ENCODE assay signal across 11 cellular contexts in genomic region chr3:14435175-14436011, GRCh38. TPM values are rescaled to one million over a fixed set of nuclear protein-coding genes. Genes with fewer than 3 reads are reported as not detected.
DNase-seq lines count a peak whose midpoint lies in the region; ATAC-seq, FAIRE-seq and TF ChIP-seq lines count a peak whose summit lies in the region.
"Had no signal": no experiment of that assay in that cellular context is flagged by ENCODE, and none has a peak within 500 bp of the region (broad histone marks: within the 10 kb centered on the region; RNA-seq: fewer than 3 reads in every experiment).

No MANE protein-coding gene starts in this region.

- H3K4me3 Mint-ChIP-seq in naive B cell (peak overlapping the region in 1 of 8 donors; percentile 44), chondrocyte (ENCODE audit: unreplicated experiment) (no peak overlapping the region)
- H3K4me3 Mint-ChIP-seq: brain had no signal

- TF ChIP-seq RAD21 in A549 (conservative IDR thresholded peaks at IDR 0.05 in 1 of 2, IDR thresholded peaks at IDR 0.05 in 1 of 2) = no peak

- H3K9me3 Mint-ChIP-seq in naive B cell (no peaks in the 10 kb centered on the region), chondrocyte (ENCODE audit: low read depth) (no peaks in the 10 kb centered on the region)
- H3K9me3 Mint-ChIP-seq: brain had no signal

- dilution Hi-C loops in mammary epithelial cell (cut with HindIII; ENCODE audit: low sequenced_read_pairs) = no loop called here

- no TSS peak for BruUV-seq in mammary epithelial cell (replicated peaks; lab: Mats Ljungman, UMichigan)

- H3K27ac Mint-ChIP-seq in naive B cell = peak overlapping the region in 4 of 6 donors; percentile 49 to 99 (median 98)
- no peak overlapping the region for H3K27ac Mint-ChIP-seq in chondrocyte (ENCODE audit: unreplicated experiment)

- WGBS in A549 (ENCODE audit: missing lambda C conversion rate) = 77% methylated on average over 18 of the region's 18 CpGs
- WGBS in mammary epithelial cell (ENCODE audit: low coverage, missing lambda C conversion rate) = 34% methylated on average over 16 of the region's 18 CpGs

- no peak overlapping the region for H2AFZ ChIP-seq in mammary epithelial cell (ENCODE audit: low read depth, low read length)

- ATAC-seq in A549 (no peak), naive B cell (ENCODE audit: low read depth in 2 of 2) (no peak), left colon (no peak), GM19328 (IDR thresholded peaks at IDR 0.05; ENCODE audit: unreplicated experiment) (no peak), HG03439 (IDR thresholded peaks at IDR 0.05; ENCODE audit: unreplicated experiment) (no peak)

- H3K4me3 ChIP-seq in A549 (no peak overlapping the region), mammary epithelial cell (replicated peaks in 1 of 3; ENCODE audit: insufficient read depth in 1 of 3, low read depth in 2 of 3, low read length in 3 of 3) (no peak overlapping the region)
- H3K4me3 ChIP-seq: vagina had no signal

- TF ChIP-seq POLR2A in A549 (IDR thresholded peaks at IDR 0.05; ENCODE audit: low read length) = no peak

- POLR2A ChIA-PET in A549 (lab: Yijun Ruan, JAX) = no interaction called here

- no peaks in the 10 kb centered on the region for H3K36me3 ChIP-seq in mammary epithelial cell (ENCODE audit: insufficient read depth, low read length)
- H3K36me3 ChIP-seq: vagina had no signal

- H3K36me3 Mint-ChIP-seq in naive B cell (no peaks in the 10 kb centered on the region), chondrocyte (ENCODE audit: low read depth) (peaks cover 2% of the 10 kb centered on the region)
- H3K36me3 Mint-ChIP-seq: brain had no signal

- no peak overlapping the region for H3K9ac ChIP-seq in mammary epithelial cell (ENCODE audit: insufficient read depth, low read length)

- H3K27me3 Mint-ChIP-seq in naive B cell (no peaks in the 10 kb centered on the region), chondrocyte (ENCODE audit: low read depth) (no peaks in the 10 kb centered on the region)
- H3K27me3 Mint-ChIP-seq: brain had no signal

- H4K20me1 ChIP-seq in mammary epithelial cell (ENCODE audit: insufficient read depth, low read length) = no peaks in the 10 kb centered on the region

- peaks cover 49% of the 10 kb centered on the region for H3K79me2 ChIP-seq in mammary epithelial cell (ENCODE audit: insufficient read depth, low read length)

- H3K27me3 ChIP-seq in mammary epithelial cell (ENCODE audit: insufficient read depth, low read length) = no peaks in the 10 kb centered on the region
- H3K27me3 ChIP-seq: vagina had no signal

- DNase-seq in A549 (ENCODE audit: low read depth in 1 of 2, low spot score in 1 of 2) = no peak
- peak; percentile 24 for DNase-seq in GM04504 (ENCODE audit: low read depth)
- no peak for DNase-seq in mammary epithelial cell
- DNase-seq in naive B cell = no peak
- DNase-seq in chondrocyte (ENCODE audit: low spot score) = no peak
- DNase-seq in left colon = no peak
- DNase-seq: DMS79 had no signal

- H3K27ac ChIP-seq in A549 = peak overlapping the region in 1 of 2 experiments; percentile 69; a peak in 3 of 6 replicates
- H3K27ac ChIP-seq in mammary epithelial cell (ENCODE audit: insufficient read depth, low read depth, low read length) = no peak overlapping the region
- H3K27ac ChIP-seq: vagina had no signal

- H3K4me2 ChIP-seq in A549 (peak overlapping the region; percentile 46; the same call in 1 of the 3 replicates), mammary epithelial cell (ENCODE audit: insufficient read depth, low read depth, low read length) (peak overlapping the region; percentile 20)

- H3K4me1 Mint-ChIP-seq in naive B cell = peaks cover 58 to 89% (median 75%) of the 10 kb centered on the region in 3 donors
- peaks cover 57% of the 10 kb centered on the region for H3K4me1 Mint-ChIP-seq in chondrocyte (ENCODE audit: low read depth)

- no peak for TF ChIP-seq EP300 in A549 (IDR thresholded peaks at IDR 0.05)

- FAIRE-seq in A549 (lab: Jason Lieb, UNC) = no peak

- intact Hi-C loops in mammary epithelial cell (cut with micrococcal nuclease) (no loop called here), left colon (cut with DNase I, micrococcal nuclease) (no loop called here)

- TF ChIP-seq CTCF in A549 (IDR thresholded peaks at IDR 0.05) (no peak), mammary epithelial cell (conservative IDR thresholded peaks at IDR 0.05 in 1 of 2, IDR thresholded peaks at IDR 0.05 in 1 of 2; ENCODE audit: extremely low read depth in 1 of 2, insufficient read depth in 1 of 2, low read depth in 1 of 2, low read length in 2 of 2) (no peak), chondrocyte (IDR thresholded peaks at IDR 0.05) (no peak)

- in situ Hi-C loops in mammary epithelial cell (cut with MboI; ENCODE audit: low sequenced_read_pairs in 2 of 2) = no loop called here

- CTCF ChIA-PET in A549 (lab: Yijun Ruan, JAX) (interaction anchor here (0.9 to 1.6 kb wide), 3 partner anchors 17 to 232 kb away, joined by 3 to 6 read pairs (median 3); no protein-coding TSS in a partner anchor), mammary epithelial cell (lab: Charles Lee; ENCODE audit: low non-redundant PET) (no interaction called here)

- H3K9me3 ChIP-seq in A549 (no peaks in the 10 kb centered on the region), mammary epithelial cell (replicated peaks; ENCODE audit: insufficient read depth, low read length) (no peaks in the 10 kb centered on the region)
- H3K9me3 ChIP-seq: vagina had no signal

- H3K4me1 ChIP-seq in A549 (peaks cover 96% of the 10 kb centered on the region), mammary epithelial cell (ENCODE audit: insufficient read depth, low read length) (peaks cover 42% of the 10 kb centered on the region)

TF ChIP-seq in A549, 52 proteins besides CTCF, POLR2A, EP300 and RAD21:
- TF ChIP-seq RNF2 (IDR thresholded peaks at IDR 0.05; ENCODE audit: borderline replicate concordance, low read depth) = no peak
- no peak for TF ChIP-seq ZSCAN20 (CRISPR knock-in tag; IDR thresholded peaks at IDR 0.05)
- no peak for TF ChIP-seq BCL3 (IDR thresholded peaks at IDR 0.05)
- no peak for TF ChIP-seq NPAS2 (CRISPR knock-in tag; IDR thresholded peaks at IDR 0.05; ENCODE audit: borderline replicate concordance)
- TF ChIP-seq HEYL (CRISPR knock-in tag; IDR thresholded peaks at IDR 0.05) = no peak

RNA-seq across cellular contexts. Expression of gene SLC6A6, which starts 33.0 kb away (rescaled TPM):
- polyA plus RNA-seq in A549 (2011; rRNA removed) (73.3 and 76.2 TPM in 2 replicates), A549 (2017; fragmentation: RNase III; extraction: RNeasy Plus Mini Kit Qiagen cat#74134 plus additional on column Dnase treatment) (66.2 to 73.8 TPM (median 66.5 TPM) in 3 replicates), mammary epithelial cell (13.4 TPM), naive B cell (ENCODE audit: low read depth in 6 of 6) (1 to 10 TPM; 4.7 to 9.1 (median 6.2) TPM)
- polyA plus RNA-seq in A549 (2012; cell fraction: cytosol; rRNA removed) = 39.4 and 55.1 TPM in 2 replicates
- 144 and 151 TPM in 2 replicates for polyA plus RNA-seq in A549 (2012; cell fraction: nucleus; rRNA removed)
- polyA minus RNA-seq in A549 (2011; rRNA and poly(A)+ RNA removed) = 141 and 148 TPM in 2 replicates
- total RNA-seq in mammary epithelial cell (10 to 100 TPM; 14.8 to 17.7 TPM), chondrocyte (46.0 to 63.9 TPM (median 48.0 TPM) in 3 replicates), left colon (1 to 10 TPM; 6.7 to 8.3 TPM)
- polyA minus RNA-seq in mammary epithelial cell = 76.1 TPM
